Comparison of ENCODE assay signal across 11 cellular contexts in genomic region chr10:124678566-124679240, GRCh38.
DNase-seq lines count a peak whose midpoint lies in the region; ATAC-seq and TF ChIP-seq lines count a peak whose summit lies in the region.
"Had no signal": no experiment of that assay in that cellular context is flagged by ENCODE, and none has a peak within 500 bp of the region (broad histone marks: within the 10 kb centered on the region; RNA-seq: fewer than 3 reads in every experiment).

No MANE protein-coding gene starts in this region.

- ATAC-seq in effector memory CD8-positive, alpha-beta T cell (replicated peaks) = peak; percentile 92
- ATAC-seq in stimulated activated effector memory CD8-positive, alpha-beta T cell treated with anti-CD3 and anti-CD28 coated beads, Interleukin-12 subunit alpha, Interleukin-12 subunit beta, amount 100 ng/mL, for 72 hours = peak; percentile 69

- H3K27ac ChIP-seq in brain microvascular endothelial cell = no peak overlapping the region

- H3K27me3 ChIP-seq in Loucy (ENCODE audit: insufficient read depth, low read length, poor library complexity, severe bottlenecking) (no peaks in the 10 kb centered on the region), brain microvascular endothelial cell (replicated peaks) (no peaks in the 10 kb centered on the region)
- H3K27me3 ChIP-seq: stomach had no signal

- POLR2A ChIA-PET in activated CD4-positive, alpha-beta memory T cell treated with anti-CD3 and anti-CD28 coated beads for 36 hours (lab: Charles Lee) = interaction anchor here (0.6 to 2.6 kb wide), 7 partner anchors 10 to 63 kb away, joined by 3 to 19 read pairs (median 4); no protein-coding TSS in a partner anchor

- peaks cover 11% of the 10 kb centered on the region for H3K4me1 ChIP-seq in Loucy (ENCODE audit: insufficient read depth, low read length, poor library complexity, severe bottlenecking)

- peaks cover 4% of the 10 kb centered on the region for H4K20me1 ChIP-seq in Loucy (ENCODE audit: insufficient read depth, low read length, poor library complexity, severe bottlenecking)

- H3K27ac Mint-ChIP-seq in activated CD4-positive, alpha-beta memory T cell treated with anti-CD3 and anti-CD28 coated beads for 36 hours = peak overlapping the region; percentile 77
- H3K27ac Mint-ChIP-seq in effector memory CD8-positive, alpha-beta T cell = peak overlapping the region; percentile 96 to 98
- H3K27ac Mint-ChIP-seq in stimulated activated effector memory CD8-positive, alpha-beta T cell treated with anti-CD3 and anti-CD28 coated beads, Interleukin-12 subunit alpha, Interleukin-12 subunit beta, amount 100 ng/mL, for 72 hours = peak overlapping the region; percentile 95

- no peak overlapping the region for H2AFZ ChIP-seq in Loucy (ENCODE audit: low read length)

- peaks cover 59% of the 10 kb centered on the region for H3K79me2 ChIP-seq in Loucy (ENCODE audit: insufficient read depth, low read length)

- no peaks in the 10 kb centered on the region for H3F3A ChIP-seq in Loucy (ENCODE audit: low read depth)

- no peaks in the 10 kb centered on the region for H3K9me3 Mint-ChIP-seq in activated CD4-positive, alpha-beta memory T cell treated with anti-CD3 and anti-CD28 coated beads for 36 hours
- no peaks in the 10 kb centered on the region for H3K9me3 Mint-ChIP-seq in effector memory CD8-positive, alpha-beta T cell
- H3K9me3 Mint-ChIP-seq in stimulated activated effector memory CD8-positive, alpha-beta T cell treated with anti-CD3 and anti-CD28 coated beads, Interleukin-12 subunit alpha, Interleukin-12 subunit beta, amount 100 ng/mL, for 72 hours = no peaks in the 10 kb centered on the region

- H3K36me3 Mint-ChIP-seq in activated CD4-positive, alpha-beta memory T cell treated with anti-CD3 and anti-CD28 coated beads for 36 hours = peaks cover 40% of the 10 kb centered on the region
- H3K36me3 Mint-ChIP-seq in effector memory CD8-positive, alpha-beta T cell (ENCODE audit: insufficient read depth) = peaks cover 45% of the 10 kb centered on the region
- peaks cover 85% of the 10 kb centered on the region for H3K36me3 Mint-ChIP-seq in stimulated activated effector memory CD8-positive, alpha-beta T cell treated with anti-CD3 and anti-CD28 coated beads, Interleukin-12 subunit alpha, Interleukin-12 subunit beta, amount 100 ng/mL, for 72 hours

- H3K9ac ChIP-seq in Loucy (ENCODE audit: low read depth, low read length, poor library complexity, severe bottlenecking) = no peak overlapping the region

- peak overlapping the region; percentile 28 for H3K4me2 ChIP-seq in Loucy (ENCODE audit: low read depth, low read length, poor library complexity, severe bottlenecking)

- peak overlapping the region; percentile 7 for H3K4me3 Mint-ChIP-seq in activated CD4-positive, alpha-beta memory T cell treated with anti-CD3 and anti-CD28 coated beads for 36 hours
- peak overlapping the region; percentile 88 to 92 for H3K4me3 Mint-ChIP-seq in effector memory CD8-positive, alpha-beta T cell
- peak overlapping the region; percentile 71 for H3K4me3 Mint-ChIP-seq in stimulated activated effector memory CD8-positive, alpha-beta T cell treated with anti-CD3 and anti-CD28 coated beads, Interleukin-12 subunit alpha, Interleukin-12 subunit beta, amount 100 ng/mL, for 72 hours

- H3K4me3 ChIP-seq in Loucy (ENCODE audit: low read length, poor library complexity, severe bottlenecking) = no peak overlapping the region
- no peak overlapping the region for H3K4me3 ChIP-seq in brain microvascular endothelial cell (ENCODE audit: low read depth, low read length)
- H3K4me3 ChIP-seq: stomach had no signal

- CTCF ChIA-PET in activated CD4-positive, alpha-beta memory T cell treated with anti-CD3 and anti-CD28 coated beads for 36 hours (lab: Charles Lee) = interaction anchor here (0.5 to 3.3 kb wide), 8 partner anchors 9 to 240 kb away, joined by 3 to 14 read pairs (median 3); no protein-coding TSS in a partner anchor

- DNase-seq in activated CD4-positive, alpha-beta memory T cell treated with anti-CD3 and anti-CD28 coated beads for 36 hours = peak; percentile 56
- DNase-seq in effector memory CD8-positive, alpha-beta T cell = peak; percentile 64 to 65 (median 64)
- no peak for DNase-seq in stimulated activated effector memory CD8-positive, alpha-beta T cell treated with anti-CD3 and anti-CD28 coated beads, Interleukin-12 subunit alpha, Interleukin-12 subunit beta, amount 100 ng/mL, for 72 hours (ENCODE audit: low spot score in 2 of 2)
- DNase-seq in epidermal melanocyte (ENCODE audit: insufficient read length, low spot score) (no peak), NCI-H2081 (lab: John Stamatoyannopoulos, UW) (no peak), KG1 (lab: John Stamatoyannopoulos, UW) (no peak), brain microvascular endothelial cell (no peak)
- DNase-seq: H7, NCI-H146, stomach had no signal

- H3K9me2 ChIP-seq in Loucy (replicated peaks; ENCODE audit: low read depth, low read length) = no peaks in the 10 kb centered on the region

- no peaks in the 10 kb centered on the region for H3K9me3 ChIP-seq in Loucy (ENCODE audit: insufficient read depth, low read depth, low read length)
- H3K9me3 ChIP-seq: stomach had no signal

- TF ChIP-seq CTCF in Loucy (conservative IDR thresholded peaks at IDR 0.05; ENCODE audit: low read length) (no peak; the same call in 1 of the 2 replicates), brain microvascular endothelial cell (IDR thresholded peaks at IDR 0.05; ENCODE audit: low read depth, low read length, missing control alignments) (no peak)

- H3K4me1 Mint-ChIP-seq in activated CD4-positive, alpha-beta memory T cell treated with anti-CD3 and anti-CD28 coated beads for 36 hours (ENCODE audit: low read depth) = peaks cover 78% of the 10 kb centered on the region
- peaks cover 75 to 86% of the 10 kb centered on the region in 2 donors for H3K4me1 Mint-ChIP-seq in effector memory CD8-positive, alpha-beta T cell (ENCODE audit: low read depth in 2 of 2)
- peaks cover 78% of the 10 kb centered on the region for H3K4me1 Mint-ChIP-seq in stimulated activated effector memory CD8-positive, alpha-beta T cell treated with anti-CD3 and anti-CD28 coated beads, Interleukin-12 subunit alpha, Interleukin-12 subunit beta, amount 100 ng/mL, for 72 hours

- intact Hi-C loops in activated CD4-positive, alpha-beta memory T cell treated with anti-CD3 and anti-CD28 coated beads for 36 hours (cut with micrococcal nuclease) = loop anchor here (1.0 kb wide), 1 partner anchor 10 kb away; no protein-coding TSS in a partner anchor

- no peaks in the 10 kb centered on the region for H3K27me3 Mint-ChIP-seq in activated CD4-positive, alpha-beta memory T cell treated with anti-CD3 and anti-CD28 coated beads for 36 hours
- H3K27me3 Mint-ChIP-seq in effector memory CD8-positive, alpha-beta T cell = no peaks in the 10 kb centered on the region

- H3K36me3 ChIP-seq in Loucy (ENCODE audit: insufficient read depth, low read length) (peaks cover 48% of the 10 kb centered on the region; the same call in 1 of the 2 replicates), brain microvascular endothelial cell (replicated peaks) (peaks cover 8% of the 10 kb centered on the region)

- in situ Hi-C loops in brain microvascular endothelial cell (cut with HindIII; ENCODE audit: low pct_ligation_motif_present, low sequenced_read_pairs) = no loop called here

Comparison
In these comparisons a context has a peak if more than half of its experiments do, and no peak if none do; other contexts are left out.
1. DNase-seq: peak in activated CD4-positive, alpha-beta memory T cell treated with anti-CD3 and anti-CD28 coated beads for 36 hours (single experiment) and effector memory CD8-positive, alpha-beta T cell (3 of 3); none in stimulated activated effector memory CD8-positive, alpha-beta T cell treated with anti-CD3 and anti-CD28 coated beads, Interleukin-12 subunit alpha, Interleukin-12 subunit beta, amount 100 ng/mL, for 72 hours (0 of 2), epidermal melanocyte (single experiment), NCI-H2081 (0 of 2), KG1 (single experiment) and brain microvascular endothelial cell (single experiment).
2. H3K4me3 Mint-ChIP-seq: peak in every context shown above with its lines; median percentile 90 in effector memory CD8-positive, alpha-beta T cell; 71 in stimulated activated effector memory CD8-positive, alpha-beta T cell treated with anti-CD3 and anti-CD28 coated beads, Interleukin-12 subunit alpha, Interleukin-12 subunit beta, amount 100 ng/mL, for 72 hours; 7 in activated CD4-positive, alpha-beta memory T cell treated with anti-CD3 and anti-CD28 coated beads for 36 hours.
3. Peak in every context shown above with its lines, with median percentiles within 50 percentile points of each other: H3K27ac Mint-ChIP-seq.